In genomic region chr7:121080913-121081326, GRCh38 we compare ENCODE assay signal across 18 cellular contexts.
"Had no signal": no experiment of that assay in that cellular context is flagged by ENCODE, and none has a peak within 500 bp of the region (broad histone marks: within the 10 kb centered on the region; RNA-seq: fewer than 3 reads in every experiment).

No MANE protein-coding gene starts in this region.

- ATAC-seq: activated CD8-positive, alpha-beta T cell treated with anti-CD3 and anti-CD28 coated beads, Interleukin-2, amount 10 ng/mL, durations not matched to agents 7 days and 5 days had no signal

- H3K4me1 ChIP-seq: Peyer's patch had no signal

- H3K27ac Mint-ChIP-seq: activated CD8-positive, alpha-beta T cell treated with anti-CD3 and anti-CD28 coated beads, Interleukin-2, amount 10 ng/mL, durations not matched to agents 7 days and 5 days; activated naive CD4-positive, alpha-beta T cell treated with anti-CD3 and anti-CD28 coated beads, Interleukin-2, amount 50 U/mL, for 24 hours; T-helper 1 cell treated with Interleukin-12 subunit alpha and Interleukin-12 subunit beta and Interleukin-4 antibody, amounts not matched to agents 30 μg/mL and 1 μg/mL, for 36 hours; WTC11 had no signal

- H3K36me3 ChIP-seq: ascending aorta, cardiac muscle cell, Peyer's patch, SJCRH30 had no signal

- H3K9me3 Mint-ChIP-seq: activated naive CD4-positive, alpha-beta T cell treated with anti-CD3 and anti-CD28 coated beads, Interleukin-2, amount 50 U/mL, for 24 hours; brain; T-helper 1 cell treated with Interleukin-12 subunit alpha and Interleukin-12 subunit beta and Interleukin-4 antibody, amounts not matched to agents 30 μg/mL and 1 μg/mL, for 36 hours; WTC11 had no signal

- H3K4me3 ChIP-seq: ascending aorta, cardiac muscle cell, Peyer's patch, SJCRH30 had no signal

- H3K27me3 Mint-ChIP-seq: brain had no signal

- H3K27ac ChIP-seq: cardiac muscle cell, Peyer's patch, RWPE1, SJCRH30 had no signal

- H3K27me3 ChIP-seq: ascending aorta, cardiac muscle cell, Peyer's patch, SJCRH30 had no signal

- DNase-seq: activated CD4-positive, alpha-beta T cell treated with anti-CD3 and anti-CD28 coated beads for 48 hours; activated CD4-positive, alpha-beta T cell treated with anti-CD3 and anti-CD28 coated beads, Interleukin-2, amount 50 U/mL, for 4 hours; activated CD4-positive, CD25-positive, alpha-beta regulatory T cell treated with anti-CD3 and anti-CD28 coated beads, Interleukin-2, amount 50 U/mL, for 72 hours; activated CD8-positive, alpha-beta memory T cell treated with anti-CD3 and anti-CD28 coated beads, Interleukin-2, amount 50 U/mL, for 48 hours; activated CD8-positive, alpha-beta T cell treated with anti-CD3 and anti-CD28 coated beads, Interleukin-2, amount 10 ng/mL, durations not matched to agents 7 days and 5 days; activated T-cell treated with anti-CD3 and anti-CD28 coated beads, Interleukin-2, amount 50 U/mL, for 1 hour; NK-92 treated with Interleukin-12 subunit alpha and Interleukin-12 subunit beta, amount 100 ng/mL, for 24 hours; Peyer's patch; Right ventricle myocardium superior; T-helper 9 cell had no signal

- H3K4me1 Mint-ChIP-seq: activated naive CD4-positive, alpha-beta T cell treated with anti-CD3 and anti-CD28 coated beads, Interleukin-2, amount 50 U/mL, for 24 hours; WTC11 had no signal

- H3K36me3 Mint-ChIP-seq: activated naive CD4-positive, alpha-beta T cell treated with anti-CD3 and anti-CD28 coated beads, Interleukin-2, amount 50 U/mL, for 24 hours; brain; WTC11 had no signal

- H3K4me3 Mint-ChIP-seq: activated CD8-positive, alpha-beta T cell treated with anti-CD3 and anti-CD28 coated beads, Interleukin-2, amount 10 ng/mL, durations not matched to agents 7 days and 5 days; activated naive CD4-positive, alpha-beta T cell treated with anti-CD3 and anti-CD28 coated beads, Interleukin-2, amount 50 U/mL, for 24 hours; brain; T-helper 1 cell treated with Interleukin-12 subunit alpha and Interleukin-12 subunit beta and Interleukin-4 antibody, amounts not matched to agents 30 μg/mL and 1 μg/mL, for 36 hours; WTC11 had no signal

- H3K9me3 ChIP-seq: ascending aorta, Peyer's patch, SJCRH30 had no signal
